Comparison of ENCODE assay signal across 12 cellular contexts in genomic region chr1:53344921-53345838, GRCh38. TPM values are rescaled to one million over a fixed set of nuclear protein-coding genes. Genes with fewer than 3 reads are reported as not detected.
DNase-seq lines count a peak whose midpoint lies in the region; ATAC-seq and TF ChIP-seq lines count a peak whose summit lies in the region.
"Had no signal": no experiment of that assay in that cellular context is flagged by ENCODE, and none has a peak within 500 bp of the region (broad histone marks: within the 10 kb centered on the region; RNA-seq: fewer than 3 reads in every experiment).

No MANE protein-coding gene starts in this region.

- no TSS peak for BruUV-seq in A673 (replicated peaks; lab: Mats Ljungman, UMichigan)

- H3K4me1 Mint-ChIP-seq in memory B cell, result peaks cover 8% of the 10 kb centered on the region

- no peaks in the 10 kb centered on the region for H3K9me3 Mint-ChIP-seq in memory B cell
- H3K9me3 Mint-ChIP-seq: HFFc6 had no signal

- no peak for TF ChIP-seq CTCF in A673 (conservative IDR thresholded peaks at IDR 0.05; ENCODE audit: low read depth, low read length)

- H3K27ac ChIP-seq in A673 (ENCODE audit: low read depth, low read length, poor library complexity, severe bottlenecking), result no peak overlapping the region
- no peak overlapping the region for H3K27ac ChIP-seq in substantia nigra (ENCODE audit: low read depth, low read length, poor library complexity, severe bottlenecking)
- H3K27ac ChIP-seq: heart left ventricle had no signal

- ATAC-seq in GM18520 (IDR thresholded peaks at IDR 0.05; ENCODE audit: unreplicated experiment) (peak; percentile 65), GM21360 (IDR thresholded peaks at IDR 0.05; ENCODE audit: unreplicated experiment) (peak; percentile 86), HG03103 (IDR thresholded peaks at IDR 0.05; ENCODE audit: low read depth, unreplicated experiment) (peak; percentile 95), memory B cell (ENCODE audit: low read depth) (peak; percentile 72)
- ATAC-seq: heart left ventricle had no signal

- H3K27me3 Mint-ChIP-seq in memory B cell, result no peaks in the 10 kb centered on the region

- no peaks in the 10 kb centered on the region for H3K4me1 ChIP-seq in A673 (ENCODE audit: insufficient read depth, low read length, poor library complexity, severe bottlenecking)
- H3K4me1 ChIP-seq: heart left ventricle had no signal

- H3K4me3 Mint-ChIP-seq in memory B cell, result no peak overlapping the region
- H3K4me3 Mint-ChIP-seq: HFFc6 had no signal

- H3K9me3 ChIP-seq in A673 (ENCODE audit: low read depth, low read length, poor library complexity, severe bottlenecking), result no peaks in the 10 kb centered on the region
- H3K9me3 ChIP-seq: heart left ventricle had no signal

- no peaks in the 10 kb centered on the region for H3K27me3 ChIP-seq in A673 (replicated peaks; ENCODE audit: insufficient read depth, low read depth, low read length, poor library complexity)

- intact Hi-C loops in A673 (cut with micrococcal nuclease; ENCODE audit: unreplicated experiment), result no loop called here

- no peak overlapping the region for H3K27ac Mint-ChIP-seq in memory B cell
- H3K27ac Mint-ChIP-seq: HFFc6 had no signal

- DNase-seq in memory B cell (ENCODE audit: low spot score in 2 of 2) (peak in 1 of 2 donors; percentile 10), DMS53 (lab: John Stamatoyannopoulos, UW) (no peak), A673 (ENCODE audit: low spot score) (no peak), COLO668 (lab: John Stamatoyannopoulos, UW; ENCODE audit: unreplicated experiment) (no peak), substantia nigra (lab: John Stamatoyannopoulos, UW) (no peak)
- DNase-seq: HFFc6, NCI-H1048, SHP77 had no signal

- POLR2A ChIA-PET in A673 (lab: Charles Lee; ENCODE audit: low non-redundant PET), result no interaction called here

- no peak overlapping the region for H3K4me3 ChIP-seq in A673 (ENCODE audit: low read depth, low read length, poor library complexity, severe bottlenecking)
- H3K4me3 ChIP-seq: heart left ventricle had no signal

- CTCF ChIA-PET in A673 (lab: Charles Lee), result no interaction called here

- H3K36me3 Mint-ChIP-seq in memory B cell, result no peaks in the 10 kb centered on the region

- no peaks in the 10 kb centered on the region for H3K36me3 ChIP-seq in A673 (ENCODE audit: insufficient read depth, low read length, poor library complexity, severe bottlenecking)
- H3K36me3 ChIP-seq: heart left ventricle had no signal

RNA-seq across cellular contexts. Expression of gene LRP8, which starts 17.3 kb away (rescaled TPM):
- 24.6 and 24.7 TPM in 2 replicates for total RNA-seq in A673 (2021)
